Comparison of ENCODE assay signal across 8 cellular contexts in the genomic region with DNA sequence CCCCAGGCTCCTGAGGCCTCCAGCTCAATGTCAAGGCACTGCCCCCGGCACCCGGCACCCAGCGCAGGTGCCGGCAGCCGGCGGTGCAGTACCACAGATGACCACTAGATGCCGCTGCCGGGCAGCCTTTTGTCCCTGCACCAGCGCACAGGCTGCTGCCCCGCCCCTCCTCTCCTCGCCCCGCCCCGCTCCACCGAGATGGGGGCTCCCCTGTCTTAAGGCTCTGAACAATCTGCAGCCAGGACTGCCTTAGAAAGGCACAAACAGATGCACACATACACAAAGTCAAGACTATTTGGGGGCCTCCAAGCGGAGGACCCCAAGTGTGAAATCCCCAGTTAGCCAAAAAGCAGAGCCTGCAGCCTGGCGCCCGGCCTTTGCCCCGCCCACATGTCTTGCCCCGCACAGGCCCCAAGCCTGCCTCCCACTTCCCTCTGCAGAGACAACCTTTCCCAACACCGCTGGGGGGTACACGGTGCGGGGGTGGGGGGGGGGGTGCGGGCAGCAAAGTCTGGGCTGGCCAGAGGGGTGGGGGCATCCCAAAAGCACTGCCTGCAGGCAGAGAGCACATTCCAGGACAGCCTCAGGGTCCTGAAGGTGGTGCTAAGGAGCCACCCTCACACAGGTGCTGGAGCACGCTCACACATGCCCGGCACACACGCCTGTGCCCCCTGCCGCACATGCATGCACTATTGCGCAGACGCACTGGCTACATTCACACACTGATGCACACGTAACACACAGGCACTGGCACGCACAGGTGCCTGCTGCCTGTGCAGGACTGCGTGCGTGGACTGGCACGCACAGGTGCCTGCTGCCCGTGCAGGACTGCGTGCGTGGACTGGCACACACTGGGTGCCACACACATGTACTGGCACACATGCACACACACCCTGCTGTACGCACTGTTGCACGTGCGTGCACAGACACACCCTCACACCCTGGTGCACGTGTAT. TPM values are rescaled to one million over a fixed set of nuclear protein-coding genes. Genes with fewer than 3 reads are reported as not detected.
DNase-seq lines count a peak whose midpoint lies in the region; ATAC-seq and TF ChIP-seq lines count a peak whose summit lies in the region.

No MANE protein-coding gene starts in this region.

- H3K36me3 ChIP-seq in KMS-11 (ENCODE audit: insufficient read depth) (no peaks in the 10 kb centered on the region), gastrocnemius medialis (no peaks in the 10 kb centered on the region)

- DNase-seq in AG08395 (ENCODE audit: low spot score): peak; percentile 86
- DNase-seq in T-helper 9 cell: peak; percentile 87
- peak in 50 of 56 donors; percentile 9 to 81 (median 49) for DNase-seq in amygdala (lab: John Stamatoyannopoulos, UW)
- DNase-seq in hepatic stellate cell (ENCODE audit: low spot score): peak; percentile 81
- DNase-seq in gastrocnemius medialis: peak; percentile 56 to 57
- no peak for DNase-seq in HPDE6-E6E7 (ENCODE audit: extremely low spot score)

- no peak overlapping the region for H3K4me3 ChIP-seq in KMS-11 (IDR thresholded peaks at IDR 0.05; ENCODE audit: insufficient read depth, low read depth, low read length)
- H3K4me3 ChIP-seq in gastrocnemius medialis: no peak overlapping the region

- no peak overlapping the region for H3K9ac ChIP-seq in KMS-11

- ATAC-seq in GM18858 (IDR thresholded peaks at IDR 0.05; ENCODE audit: unreplicated experiment) (peak; percentile 51), gastrocnemius medialis (peak; percentile 61 to 86)

- in situ Hi-C loops in gastrocnemius medialis (cut with MboI; ENCODE audit: low sequenced_read_pairs in 4 of 4): no loop called here

- H3K27me3 ChIP-seq in KMS-11 (ENCODE audit: insufficient read depth, low read depth): peaks cover 79% of the 10 kb centered on the region
- no peaks in the 10 kb centered on the region for H3K27me3 ChIP-seq in gastrocnemius medialis

- no peak for TF ChIP-seq POLR2A in gastrocnemius medialis (IDR thresholded peaks at IDR 0.05)

- H3K9me3 ChIP-seq in gastrocnemius medialis: no peaks in the 10 kb centered on the region

- intact Hi-C loops in gastrocnemius medialis (cut with DNase I; ENCODE audit: low total_unique reads): loop anchor here (1.0 to 10.0 kb wide), 3 partner anchors 39 to 303 kb away; a partner anchor contains a TSS

- peak; percentile 95 for TF ChIP-seq CTCF in KMS-11 (conservative IDR thresholded peaks at IDR 0.05; ENCODE audit: low read depth, low read length)
- TF ChIP-seq CTCF in gastrocnemius medialis (IDR thresholded peaks at IDR 0.05 in 4 of 5, conservative IDR thresholded peaks at IDR 0.05 in 1 of 5): peak; percentile 85 to 100 (median 99)

- no peak overlapping the region for H3K27ac ChIP-seq in KMS-11
- no peak overlapping the region for H3K27ac ChIP-seq in gastrocnemius medialis

- H4K20me1 ChIP-seq in KMS-11 (ENCODE audit: insufficient read depth): no peaks in the 10 kb centered on the region

- no peak overlapping the region; the same call in 1 of the 2 replicates for H2AFZ ChIP-seq in KMS-11 (ENCODE audit: low read depth)

- peak overlapping the region; percentile 57; the same call in 1 of the 2 replicates for H3K4me2 ChIP-seq in KMS-11

- H3K79me2 ChIP-seq in KMS-11 (ENCODE audit: insufficient read depth, low read depth): no peaks in the 10 kb centered on the region

- no peaks in the 10 kb centered on the region for H3K4me1 ChIP-seq in KMS-11 (ENCODE audit: low read depth, poor library complexity, severe bottlenecking)
- H3K4me1 ChIP-seq in gastrocnemius medialis: peaks cover 0 to 2% of the 10 kb centered on the region in 2 donors

RNA-seq across cellular contexts. Expression of a gene that starts 37.1 kb away (rescaled TPM):
- total RNA-seq in gastrocnemius medialis: 1 to 10 TPM in 1 of 4 donors, under 1 TPM in 3; 0.20 to 1.2 (median 0.63) TPM
